Comparison of ENCODE assay signal across 22 cellular contexts in genomic region chr5:145960848-145961600, GRCh38. TPM values are rescaled to one million over a fixed set of nuclear protein-coding genes. Genes with fewer than 3 reads are reported as not detected.
DNase-seq lines count a peak whose midpoint lies in the region; ATAC-seq and TF ChIP-seq lines count a peak whose summit lies in the region.
"Had no signal": no experiment of that assay in that cellular context is flagged by ENCODE, and none has a peak within 500 bp of the region (broad histone marks: within the 10 kb centered on the region; RNA-seq: fewer than 3 reads in every experiment).

No MANE protein-coding gene starts in this region.

- WGBS in mesendoderm (ENCODE audit: extremely low coverage, insufficient coverage, low lambda C conversion rate) = no CpG with 5 or more reads among the region's 4 CpGs

- H4K20me1 ChIP-seq in MM.1S (ENCODE audit: insufficient read depth, low read length) = no peaks in the 10 kb centered on the region
- H4K20me1 ChIP-seq: BLaER1 treated with 17β-estradiol and CSF1 and Interleukin-3, amounts not matched to agents 10 nM and 100 nM had no signal

- H2BK15ac ChIP-seq in mesendoderm (replicated peaks; ENCODE audit: low read depth) = no peak overlapping the region

- no peak overlapping the region for H2AK5ac ChIP-seq in mesendoderm (ENCODE audit: low read length)

- H3K27me3 Mint-ChIP-seq in Calu3 (ENCODE audit: unreplicated experiment) = no peaks in the 10 kb centered on the region
- no peaks in the 10 kb centered on the region for H3K27me3 Mint-ChIP-seq in MCF 10A (ENCODE audit: insufficient read depth, unreplicated experiment)
- H3K27me3 Mint-ChIP-seq: IgD-negative memory B cell had no signal

- TF ChIP-seq CTCF in Calu3 (IDR thresholded peaks at IDR 0.05; ENCODE audit: unreplicated experiment) = no peak
- no peak for TF ChIP-seq CTCF in MM.1S (IDR thresholded peaks at IDR 0.05; ENCODE audit: low read length)
- TF ChIP-seq CTCF in MCF 10A (IDR thresholded peaks at IDR 0.05; ENCODE audit: unreplicated experiment) = no peak

- H3K9me2 ChIP-seq in MM.1S (replicated peaks; ENCODE audit: insufficient read depth, low read length) = no peaks in the 10 kb centered on the region

- H3K4me2 ChIP-seq in MM.1S (ENCODE audit: low read depth, low read length) (peak overlapping the region; percentile 13; the same call in 1 of the 2 replicates), mesendoderm (ENCODE audit: low read length) (no peak overlapping the region)
- H3K4me2 ChIP-seq: BLaER1 treated with 17β-estradiol and CSF1 and Interleukin-3, amounts not matched to agents 10 nM and 100 nM; smooth muscle cell had no signal

- DNase-seq in Calu3 (no peak), MM.1S (peak; percentile 44), MCF 10A (ENCODE audit: unreplicated experiment) (no peak), mesendoderm (no peak), NOMO-1 treated with dmso at 0.1 percent for 144 hours (lab: John Stamatoyannopoulos, UW; ENCODE audit: unreplicated experiment) (no peak)
- DNase-seq: activated CD4-positive, alpha-beta memory T cell treated with anti-CD3 and anti-CD28 coated beads, Interleukin-2, amount 10 ng/mL, durations not matched to agents 7 days and 5 days; activated gamma-delta T cell; amniotic stem cell; MG63; NCI-H1436 treated with DMSO at 0.1 percent for 48 hours; NCI-H524 treated with DMSO at 0.1 percent for 48 hours; stimulated activated naive CD4-positive, alpha-beta T cell had no signal

- H3K4me1 ChIP-seq in MM.1S (ENCODE audit: low read length) (peaks cover 18% of the 10 kb centered on the region; the same call in 1 of the 2 replicates), mesendoderm (ENCODE audit: control insufficient read depth, low read depth, low read length) (peaks cover 4% of the 10 kb centered on the region)
- H3K4me1 ChIP-seq: BLaER1 treated with 17β-estradiol and CSF1 and Interleukin-3, amounts not matched to agents 10 nM and 100 nM; HAP-1 had no signal

- intact Hi-C loops in Calu3 (cut with micrococcal nuclease; ENCODE audit: unreplicated experiment) (no loop called here), MCF 10A (cut with micrococcal nuclease) (no loop called here)

- no peak for ATAC-seq in GM19463 (IDR thresholded peaks at IDR 0.05; ENCODE audit: unreplicated experiment)
- no peak for ATAC-seq in GM19023 (IDR thresholded peaks at IDR 0.05; ENCODE audit: unreplicated experiment)
- ATAC-seq in HG03196 (IDR thresholded peaks at IDR 0.05; ENCODE audit: unreplicated experiment) = no peak

- no peak overlapping the region for H2BK120ac ChIP-seq in mesendoderm (ENCODE audit: low read depth, low read length)

- H3K23ac ChIP-seq in mesendoderm (ENCODE audit: low read length) = no peak overlapping the region

- H3K27ac Mint-ChIP-seq in Calu3 (ENCODE audit: unreplicated experiment) = peak overlapping the region; percentile 50
- peak overlapping the region; percentile 74 for H3K27ac Mint-ChIP-seq in MCF 10A (ENCODE audit: low read depth, unreplicated experiment)
- H3K27ac Mint-ChIP-seq: activated CD4-positive, alpha-beta memory T cell treated with anti-CD3 and anti-CD28 coated beads, Interleukin-2, amount 10 ng/mL, durations not matched to agents 7 days and 5 days; IgD-negative memory B cell had no signal

- H3K18ac ChIP-seq in mesendoderm (ENCODE audit: low read length) = peak overlapping the region; percentile 80

- H3K56ac ChIP-seq in mesendoderm (ENCODE audit: low read length) = no peak overlapping the region

- no peak overlapping the region for H4K5ac ChIP-seq in mesendoderm (ENCODE audit: low read length)

- H2BK5ac ChIP-seq in mesendoderm (ENCODE audit: low read length) = no peak overlapping the region

- H3K79me2 ChIP-seq in MM.1S (ENCODE audit: low read length) = no peaks in the 10 kb centered on the region
- H3K79me2 ChIP-seq in mesendoderm (ENCODE audit: control insufficient read depth, insufficient read depth, low read length) = no peaks in the 10 kb centered on the region

- H3K9me3 ChIP-seq in MM.1S (replicated peaks; ENCODE audit: insufficient read depth, low read length) = no peaks in the 10 kb centered on the region
- H3K9me3 ChIP-seq: HAP-1, MG63, neutrophil, thoracic aorta had no signal

- H4K8ac ChIP-seq in mesendoderm (ENCODE audit: low read depth, low read length) = no peak overlapping the region

- H3K4me1 Mint-ChIP-seq in Calu3 (ENCODE audit: low read depth, unreplicated experiment) (peaks cover 38% of the 10 kb centered on the region), MCF 10A (ENCODE audit: insufficient read depth, unreplicated experiment) (peaks cover 39% of the 10 kb centered on the region)
- H3K4me1 Mint-ChIP-seq: activated CD4-positive, alpha-beta memory T cell treated with anti-CD3 and anti-CD28 coated beads, Interleukin-2, amount 10 ng/mL, durations not matched to agents 7 days and 5 days; IgD-negative memory B cell had no signal

- H3K79me1 ChIP-seq in mesendoderm (ENCODE audit: low read length) = no peaks in the 10 kb centered on the region

- H3K9me3 Mint-ChIP-seq in Calu3 (ENCODE audit: low read depth, unreplicated experiment) = peaks cover 2% of the 10 kb centered on the region
- no peaks in the 10 kb centered on the region for H3K9me3 Mint-ChIP-seq in MCF 10A (ENCODE audit: unreplicated experiment)
- H3K9me3 Mint-ChIP-seq: activated CD4-positive, alpha-beta memory T cell treated with anti-CD3 and anti-CD28 coated beads, Interleukin-2, amount 10 ng/mL, durations not matched to agents 7 days and 5 days had no signal

- POLR2A ChIA-PET in MCF 10A (lab: Yijun Ruan, JAX) = interaction anchor here (0.9 to 2.0 kb wide), 4 partner anchors 13 to 24 kb away, joined by 4 to 13 read pairs (median 5); partner anchors contain the start of gene SH3RF2

- H3K27ac ChIP-seq in MM.1S (ENCODE audit: low read length) (peak overlapping the region; percentile 2; the same call in 1 of the 2 replicates), mesendoderm (ENCODE audit: low read depth, low read length) (no peak overlapping the region)
- H3K27ac ChIP-seq: BLaER1 treated with 17β-estradiol and CSF1 and Interleukin-3, amounts not matched to agents 10 nM and 100 nM; neutrophil; thoracic aorta had no signal

- CTCF ChIA-PET in Calu3 (lab: Charles Lee) (interaction anchor here (0.6 to 1.2 kb wide), 4 partner anchors 15 to 98 kb away, joined by 3 to 4 read pairs (median 3); no protein-coding TSS in a partner anchor), MCF 10A (lab: Yijun Ruan, JAX) (interaction anchor here (0.8 to 2.1 kb wide), 6 partner anchors 9 to 53 kb away, joined by 3 to 7 read pairs (median 4); no protein-coding TSS in a partner anchor)

- H3K4ac ChIP-seq in mesendoderm (ENCODE audit: low read depth, low read length) = no peak overlapping the region

- BruUV-seq in Calu3 (replicated peaks; lab: Mats Ljungman, UMichigan) = no TSS peak
- BruUV-seq in MCF 10A (replicated peaks; lab: Mats Ljungman, UMichigan) = no TSS peak

- H3K27me3 ChIP-seq in MM.1S (replicated peaks; ENCODE audit: insufficient read depth, low read length) (no peaks in the 10 kb centered on the region), mesendoderm (ENCODE audit: insufficient read depth, low read length, poor library complexity) (no peaks in the 10 kb centered on the region)
- H3K27me3 ChIP-seq: BLaER1 treated with 17β-estradiol and CSF1 and Interleukin-3, amounts not matched to agents 10 nM and 100 nM; MG63 had no signal

- no peak overlapping the region for H3K9ac ChIP-seq in MM.1S (ENCODE audit: low read length)
- no peak overlapping the region for H3K9ac ChIP-seq in mesendoderm (ENCODE audit: low read length)
- H3K9ac ChIP-seq: BLaER1 treated with 17β-estradiol and CSF1 and Interleukin-3, amounts not matched to agents 10 nM and 100 nM had no signal

- H3F3A ChIP-seq in MM.1S (ENCODE audit: insufficient read depth, low read length) = peaks cover 4% of the 10 kb centered on the region; the same call in 1 of the 2 replicates

- no peak overlapping the region for H3K4me3 Mint-ChIP-seq in Calu3 (ENCODE audit: low read depth, unreplicated experiment)
- no peak overlapping the region for H3K4me3 Mint-ChIP-seq in MCF 10A (ENCODE audit: unreplicated experiment)
- H3K4me3 Mint-ChIP-seq: activated CD4-positive, alpha-beta memory T cell treated with anti-CD3 and anti-CD28 coated beads, Interleukin-2, amount 10 ng/mL, durations not matched to agents 7 days and 5 days; IgD-negative memory B cell had no signal

- H3K4me3 ChIP-seq in MM.1S (ENCODE audit: low read length) (no peak overlapping the region), mesendoderm (ENCODE audit: low read length) (no peak overlapping the region)
- H3K4me3 ChIP-seq: BLaER1 treated with 17β-estradiol and CSF1 and Interleukin-3, amounts not matched to agents 10 nM and 100 nM; HAP-1; MG63; smooth muscle cell; thoracic aorta had no signal

- no peak overlapping the region for H2AFZ ChIP-seq in MM.1S (ENCODE audit: low read length)

- H3K36me3 Mint-ChIP-seq in Calu3 (ENCODE audit: insufficient read depth, unreplicated experiment) (no peaks in the 10 kb centered on the region), MCF 10A (ENCODE audit: insufficient read depth, unreplicated experiment) (peaks cover 36% of the 10 kb centered on the region)
- H3K36me3 Mint-ChIP-seq: IgD-negative memory B cell had no signal

- no peaks in the 10 kb centered on the region for H3K36me3 ChIP-seq in MM.1S (replicated peaks; ENCODE audit: insufficient read depth, low read length)
- no peaks in the 10 kb centered on the region for H3K36me3 ChIP-seq in mesendoderm (ENCODE audit: control insufficient read depth, insufficient read depth, low read length)
- H3K36me3 ChIP-seq: BLaER1 treated with 17β-estradiol and CSF1 and Interleukin-3, amounts not matched to agents 10 nM and 100 nM; HAP-1; MG63; neutrophil; thoracic aorta had no signal

RNA-seq across cellular contexts. Expression of gene SH3RF2, which starts 24.6 kb away (rescaled TPM):
- total RNA-seq in Calu3 (2022) = 21.9 and 25.1 TPM in 2 replicates
- total RNA-seq in MCF 10A (2022) = 14.9 and 29.6 TPM in 2 replicates
- 3.0 TPM for polyA plus RNA-seq in mesendoderm (2013, experiment 1 of 2)
- polyA plus RNA-seq in mesendoderm (2013, experiment 2 of 2) = 3.5 TPM
- total RNA-seq: dermis microvascular lymphatic vessel endothelial cell had no signal
- polyA plus RNA-seq: IgD-negative memory B cell had no signal
